ENCODE assay signal across 10 cellular contexts in genomic region chr19:1037553-1038115, GRCh38. TPM values are rescaled to one million over a fixed set of nuclear protein-coding genes. Genes with fewer than 3 reads are reported as not detected.
DNase-seq lines count a peak whose midpoint lies in the region; ATAC-seq and TF ChIP-seq lines count a peak whose summit lies in the region.
"Had no signal": no experiment of that assay in that cellular context is flagged by ENCODE, and none has a peak within 500 bp of the region (broad histone marks: within the 10 kb centered on the region; RNA-seq: fewer than 3 reads in every experiment).

No MANE protein-coding gene starts in this region.

- no peak overlapping the region for H3K4ac ChIP-seq in mesenchymal stem cell (ENCODE audit: low read depth in 1 of 2, low read length in 2 of 2)

- peak overlapping the region; percentile 38 for H3K4me3 Mint-ChIP-seq in activated CD8-positive, alpha-beta T cell treated with anti-CD3 and anti-CD28 coated beads for 36 hours

- no peak overlapping the region for H3K9ac ChIP-seq in mesenchymal stem cell (ENCODE audit: low read length)

- no peak overlapping the region for H3K4me2 ChIP-seq in mesenchymal stem cell (ENCODE audit: low read length, poor library complexity, severe bottlenecking)

- TF ChIP-seq CTCF in AG04450 (IDR thresholded peaks at IDR 0.05; ENCODE audit: low read depth, low read length): 0 out of 2 replicates have a peak, but pooled peaks have one; percentile 9
- no peak for TF ChIP-seq CTCF in activated CD8-positive, alpha-beta T cell treated with anti-CD3 and anti-CD28 coated beads for 36 hours (IDR thresholded peaks at IDR 0.05)

- 91% methylated on average over 23 of the region's 23 CpGs for WGBS in mesenchymal stem cell

- CTCF ChIA-PET in AG04450 (lab: Charles Lee): no interaction called here
- CTCF ChIA-PET in activated CD8-positive, alpha-beta T cell treated with anti-CD3 and anti-CD28 coated beads for 36 hours (lab: Charles Lee): interaction anchor here (0.6 to 1.9 kb wide), 5 partner anchors 8 to 206 kb away, joined by 3 to 8 read pairs (median 4); partner anchors contain the start of gene CNN2

- no peak overlapping the region for H3K23ac ChIP-seq in mesenchymal stem cell (ENCODE audit: low read length in 2 of 2)

- no peak overlapping the region for H2BK120ac ChIP-seq in mesenchymal stem cell (ENCODE audit: low read depth, low read length)

- TF ChIP-seq POLR2A in erythroblast (IDR thresholded peaks at IDR 0.05; ENCODE audit: low read length): no peak

- H3K27me3 Mint-ChIP-seq in activated CD8-positive, alpha-beta T cell treated with anti-CD3 and anti-CD28 coated beads for 36 hours: no peaks in the 10 kb centered on the region

- peaks cover 35 to 62% of the 10 kb centered on the region in 2 experiments for H3K36me3 ChIP-seq in mesenchymal stem cell (ENCODE audit: control insufficient read depth in 1 of 2, insufficient read depth in 2 of 2, low read depth in 1 of 2, low read length in 2 of 2)

- no peak overlapping the region for H3K14ac ChIP-seq in mesenchymal stem cell (ENCODE audit: low read length in 2 of 2)

- H3K4me1 ChIP-seq in mesenchymal stem cell (ENCODE audit: control insufficient read depth, insufficient read depth, low read depth, low read length): peaks cover 44% of the 10 kb centered on the region

- H2BK12ac ChIP-seq in mesenchymal stem cell (ENCODE audit: low read length in 2 of 2): no peak overlapping the region

- H2BK5ac ChIP-seq in mesenchymal stem cell (ENCODE audit: low read depth, low read length, poor library complexity, severe bottlenecking): no peak overlapping the region

- peaks cover 36% of the 10 kb centered on the region for H3K36me3 Mint-ChIP-seq in activated CD8-positive, alpha-beta T cell treated with anti-CD3 and anti-CD28 coated beads for 36 hours (ENCODE audit: low read depth)

- peak overlapping the region; percentile 43 for H2AK5ac ChIP-seq in mesenchymal stem cell (ENCODE audit: low read length, severe bottlenecking)

- peaks cover 49% of the 10 kb centered on the region for H3K4me1 Mint-ChIP-seq in activated CD8-positive, alpha-beta T cell treated with anti-CD3 and anti-CD28 coated beads for 36 hours (ENCODE audit: low read depth)

- H3K27ac Mint-ChIP-seq in activated CD8-positive, alpha-beta T cell treated with anti-CD3 and anti-CD28 coated beads for 36 hours: peak overlapping the region; percentile 70

- peak; percentile 2 for ATAC-seq in GM19324 (IDR thresholded peaks at IDR 0.05; ENCODE audit: low FRiP score, unreplicated experiment)
- ATAC-seq in activated CD8-positive, alpha-beta T cell treated with anti-CD3 and anti-CD28 coated beads for 36 hours: no peak
- ATAC-seq: left colon had no signal

- POLR2A ChIA-PET in AG04450 (lab: Yijun Ruan, JAX): interaction anchor here (0.6 to 8.2 kb wide), 4 partner anchors 9 to 65 kb away, joined by 3 to 126 read pairs (median 4); partner anchors contain the start of genes CNN2 and RNU6-2
- POLR2A ChIA-PET in activated CD8-positive, alpha-beta T cell treated with anti-CD3 and anti-CD28 coated beads for 36 hours (lab: Charles Lee): interaction anchor here (0.7 to 7.1 kb wide), 10 partner anchors 9 to 203 kb away, joined by 3 to 68 read pairs (median 4); partner anchors contain the start of genes ARHGAP45, CNN2 and RNU6-2

- DNase-seq in AG04450 (ENCODE audit: low read depth, low spot score): no peak
- DNase-seq in activated CD8-positive, alpha-beta T cell treated with anti-CD3 and anti-CD28 coated beads for 36 hours: peak; percentile 22
- DNase-seq in mesenchymal stem cell: no peak
- DNase-seq in stimulated activated CD4-positive, alpha-beta T cell treated with anti-CD3 and anti-CD28 coated beads, Interleukin-4, amount 100 ng/mL, for 24 hours: no peak
- DNase-seq in NCI-H1048 (lab: John Stamatoyannopoulos, UW): no peak
- no peak for DNase-seq in C1 segment of cervical spinal cord (lab: John Stamatoyannopoulos, UW)
- DNase-seq in erythroblast (lab: John Stamatoyannopoulos, UW): no peak
- DNase-seq: SHP77 treated with DMSO at 0.1 percent for 48 hours had no signal

- H3K27me3 ChIP-seq in AG04450 (ENCODE audit: control insufficient read depth, insufficient read depth, low read length): no peaks in the 10 kb centered on the region
- H3K27me3 ChIP-seq in mesenchymal stem cell (ENCODE audit: control insufficient read depth in 1 of 2, insufficient read depth in 1 of 2, low read length in 2 of 2): no peaks in the 10 kb centered on the region

- intact Hi-C loops in activated CD8-positive, alpha-beta T cell treated with anti-CD3 and anti-CD28 coated beads for 36 hours (cut with micrococcal nuclease): no loop called here

- H4K8ac ChIP-seq in mesenchymal stem cell (ENCODE audit: low read length): peak overlapping the region; percentile 63

- H2BK15ac ChIP-seq in mesenchymal stem cell (ENCODE audit: low read depth, poor library complexity, severe bottlenecking): no peak overlapping the region

- H3K4me3 ChIP-seq in AG04450 (ENCODE audit: low read depth, low read length) (no peak overlapping the region), mesenchymal stem cell (ENCODE audit: insufficient read depth in 1 of 2, low read depth in 1 of 2, low read length in 2 of 2) (no peak overlapping the region)

- H3K27ac ChIP-seq in AG04450 (ENCODE audit: low read depth, low read length) (peak overlapping the region; percentile 31), mesenchymal stem cell (ENCODE audit: low read length, poor library complexity, severe bottlenecking) (peak overlapping the region; percentile 67)

- H2AFZ ChIP-seq in mesenchymal stem cell (ENCODE audit: low read depth, low read length): no peak overlapping the region

- no peak overlapping the region for H4K91ac ChIP-seq in mesenchymal stem cell (ENCODE audit: low read length)

- no peak overlapping the region for H3K18ac ChIP-seq in mesenchymal stem cell (ENCODE audit: low read depth in 1 of 2, low read length in 2 of 2)

- H3K79me1 ChIP-seq in mesenchymal stem cell (replicated peaks; ENCODE audit: low read length, poor library complexity, severe bottlenecking): peaks cover 6% of the 10 kb centered on the region

- H3K9me3 ChIP-seq in AG04450 (ENCODE audit: control insufficient read depth, insufficient read depth, low read length) (no peaks in the 10 kb centered on the region; the same call in 1 of the 2 replicates), mesenchymal stem cell (ENCODE audit: control insufficient read depth, low read length) (no peaks in the 10 kb centered on the region)

- H3K9me3 Mint-ChIP-seq in activated CD8-positive, alpha-beta T cell treated with anti-CD3 and anti-CD28 coated beads for 36 hours: peaks cover 2% of the 10 kb centered on the region

RNA-seq across cellular contexts. Expression of gene ABCA7, which starts 2.3 kb away (rescaled TPM):
- 1.5 and 1.6 TPM in 2 replicates for polyA plus RNA-seq in AG04450 (2011; rRNA removed)
- 2.7 and 3.4 TPM in 2 replicates for polyA minus RNA-seq in AG04450 (2011; rRNA and poly(A)+ RNA removed)
- 10 to 100 TPM; 14.0 to 14.6 TPM for total RNA-seq in activated CD8-positive, alpha-beta T cell treated with anti-CD3 and anti-CD28 coated beads for 36 hours
- 8.4 TPM for polyA plus RNA-seq in mesenchymal stem cell (2013, experiment 1 of 2)
- polyA plus RNA-seq in mesenchymal stem cell (2013, experiment 2 of 2): 8.4 TPM

RNA-seq across cellular contexts. Expression of gene CNN2, which starts 11.2 kb away (rescaled TPM):
- 302 and 362 TPM in 2 replicates for polyA plus RNA-seq in AG04450 (2011; rRNA removed)
- polyA minus RNA-seq in AG04450 (2011; rRNA and poly(A)+ RNA removed): 824 and 1,249 TPM in 2 replicates
- total RNA-seq in activated CD8-positive, alpha-beta T cell treated with anti-CD3 and anti-CD28 coated beads for 36 hours: 10 to 100 TPM; 97.4 to 98.3 TPM
- polyA plus RNA-seq in mesenchymal stem cell (2013, experiment 1 of 2): 374 TPM
- 362 TPM for polyA plus RNA-seq in mesenchymal stem cell (2013, experiment 2 of 2)

RNA-seq across cellular contexts. Expression of gene RNU6-2, which starts 16.3 kb away (rescaled TPM):
- not detected in 2 replicates for polyA plus RNA-seq in AG04450 (2011; rRNA removed)
- polyA minus RNA-seq in AG04450 (2011; rRNA and poly(A)+ RNA removed): under 0.01 TPM in 1 of 2 replicates, not detected in the other
- total RNA-seq in activated CD8-positive, alpha-beta T cell treated with anti-CD3 and anti-CD28 coated beads for 36 hours: not detected
- polyA plus RNA-seq in mesenchymal stem cell (2013, experiment 1 of 2): not detected
- polyA plus RNA-seq in mesenchymal stem cell (2013, experiment 2 of 2): not detected
- total RNA-seq: left colon had no signal

RNA-seq across cellular contexts. Expression of gene TMEM259, which starts 16.7 kb away (rescaled TPM):
- polyA plus RNA-seq in AG04450 (2011; rRNA removed): 55.8 and 74.0 TPM in 2 replicates
- polyA minus RNA-seq in AG04450 (2011; rRNA and poly(A)+ RNA removed): 39.4 and 62.0 TPM in 2 replicates
- 100 to 1,000 TPM; 115 to 117 TPM for total RNA-seq in activated CD8-positive, alpha-beta T cell treated with anti-CD3 and anti-CD28 coated beads for 36 hours
- polyA plus RNA-seq in mesenchymal stem cell (2013, experiment 1 of 2): 115 TPM
- polyA plus RNA-seq in mesenchymal stem cell (2013, experiment 2 of 2): 119 TPM

RNA-seq across cellular contexts. Expression of gene ARHGAP45, which starts 29.3 kb away (rescaled TPM):
- 0.36 and 0.60 TPM in 2 replicates for polyA plus RNA-seq in AG04450 (2011; rRNA removed)
- polyA minus RNA-seq in AG04450 (2011; rRNA and poly(A)+ RNA removed): 0.52 and 1.1 TPM in 2 replicates
- 100 to 1,000 TPM; 136 to 150 TPM for total RNA-seq in activated CD8-positive, alpha-beta T cell treated with anti-CD3 and anti-CD28 coated beads for 36 hours
- polyA plus RNA-seq in mesenchymal stem cell (2013, experiment 1 of 2): 0.17 TPM
- 0.15 TPM for polyA plus RNA-seq in mesenchymal stem cell (2013, experiment 2 of 2)
